ENCODE assay signal across 9 cellular contexts in genomic region chr10:15461353-15462108, GRCh38.
DNase-seq lines count a peak whose midpoint lies in the region; ATAC-seq and TF ChIP-seq lines count a peak whose summit lies in the region.
"Had no signal": no experiment of that assay in that cellular context is flagged by ENCODE, and none has a peak within 500 bp of the region (broad histone marks: within the 10 kb centered on the region; RNA-seq: fewer than 3 reads in every experiment).

No MANE protein-coding gene starts in this region.

- ATAC-seq in left cardiac atrium = peak; percentile 78 to 79
- peak; percentile 28 to 68 for ATAC-seq in upper lobe of left lung (ENCODE audit: low FRiP score in 2 of 2)

- TF ChIP-seq EP300 in upper lobe of left lung (IDR thresholded peaks at IDR 0.05) = no peak

- DNase-seq in NCI-H82 (lab: John Stamatoyannopoulos, UW) (peak; percentile 55), NCI-H82 treated with DMSO at 0.1 percent for 48 hours (lab: John Stamatoyannopoulos, UW; ENCODE audit: unreplicated experiment) (no peak), left cardiac atrium (peak; percentile 42), upper lobe of left lung (no peak), kidney glomerular epithelial cell (lab: John Stamatoyannopoulos, UW) (no peak), NOMO-1 (lab: John Stamatoyannopoulos, UW; ENCODE audit: unreplicated experiment in 2 of 2) (no peak)
- DNase-seq in activated T-cell treated with anti-CD3 and anti-CD28 coated beads, Interleukin-2, amount 50 U/mL, for 1 hour = no peak

- no peaks in the 10 kb centered on the region for H3K9me3 ChIP-seq in upper lobe of left lung

- WGBS in upper lobe of left lung, 2 donors = 37 to 48% methylated on average over 8 to 9 of the region's 9 CpGs

- no peak overlapping the region for H3K4me3 ChIP-seq in upper lobe of left lung

- H3K27me3 ChIP-seq in upper lobe of left lung = no peaks in the 10 kb centered on the region

- no peak for TF ChIP-seq POLR2A in upper lobe of left lung (IDR thresholded peaks at IDR 0.05)

- peaks cover 0 to 4% (median 2%) of the 10 kb centered on the region in 4 donors for H3K4me1 ChIP-seq in upper lobe of left lung

- intact Hi-C loops in left cardiac atrium (cut with DNase I) = no loop called here

- TF ChIP-seq CTCF in VCaP (conservative IDR thresholded peaks at IDR 0.05) (peak; percentile 55), upper lobe of left lung (IDR thresholded peaks at IDR 0.05) (peak in 1 of 6 experiments; percentile 12)

- no peak overlapping the region for H3K27ac ChIP-seq in VCaP
- H3K27ac ChIP-seq in upper lobe of left lung = peak overlapping the region in 2 of 4 donors; percentile 27 to 42
- H3K27ac ChIP-seq: 22Rv1 had no signal

- H3K36me3 ChIP-seq in upper lobe of left lung = no peaks in the 10 kb centered on the region

Comparison
In these comparisons a context has a peak if more than half of its experiments do, and no peak if none do; other contexts are left out.
1. DNase-seq: peak in NCI-H82 (single experiment) and left cardiac atrium (single experiment); none in NCI-H82 treated with DMSO at 0.1 percent for 48 hours (single experiment), upper lobe of left lung (0 of 2), kidney glomerular epithelial cell (single experiment), NOMO-1 (0 of 2) and activated T-cell treated with anti-CD3 and anti-CD28 coated beads, Interleukin-2, amount 50 U/mL, for 1 hour (single experiment).